1 cellular context compared by ENCODE assay signal in genomic region chr1:28581531-28582247, GRCh38.
TF ChIP-seq lines count a peak whose summit lies in the region.

No MANE protein-coding gene starts in this region.

TF ChIP-seq in HEK293, 187 proteins besides CTCF, POLR2A, EP300 and RAD21 (continued from another document and continues in another):
- TF ChIP-seq ZNF362 (tag by site-specific recombination; IDR thresholded peaks at IDR 0.05) (no peak), KLF8 (tag by site-specific recombination; IDR thresholded peaks at IDR 0.05) (peak; percentile 99), TSHZ1 (tag by site-specific recombination; IDR thresholded peaks at IDR 0.05; ENCODE audit: borderline replicate concordance) (peak; percentile 36; the same call in 1 of the 2 replicates), ZNF341 (tag by site-specific recombination; IDR thresholded peaks at IDR 0.05; ENCODE audit: low read depth) (peak; percentile 41), PRDM1 (tag by site-specific recombination; IDR thresholded peaks at IDR 0.05) (0 out of 2 replicates have a peak, but pooled peaks have one; percentile 36), SP2 (tag by site-specific recombination; IDR thresholded peaks at IDR 0.05) (peak; percentile 50), ZBTB26 (tag by site-specific recombination; optimal IDR thresholded peaks at IDR 0.05) (peak; percentile 99), SP7 (tag by site-specific recombination; IDR thresholded peaks at IDR 0.05) (peak; percentile 92), ZNF555 (tag by site-specific recombination; conservative IDR thresholded peaks at IDR 0.05) (no peak), ZSCAN5A (tag by site-specific recombination; IDR thresholded peaks at IDR 0.05) (0 out of 2 replicates have a peak, but pooled peaks have one; percentile 13), ZNF324 (tag by site-specific recombination; IDR thresholded peaks at IDR 0.05) (peak; percentile 78; the same call in 1 of the 2 replicates), GLIS2 (tag by site-specific recombination; IDR thresholded peaks at IDR 0.05) (peak; percentile 57; the same call in 1 of the 2 replicates), ZNF10 (tag by site-specific recombination; IDR thresholded peaks at IDR 0.05) (peak; percentile 77; the same call in 1 of the 2 replicates), ZNF335 (tag by site-specific recombination; conservative IDR thresholded peaks at IDR 0.05) (peak; percentile 99), ZNF561 (tag by site-specific recombination; IDR thresholded peaks at IDR 0.05; ENCODE audit: borderline replicate concordance) (peak; percentile 92; the same call in 1 of the 2 replicates), ZNF777 (tag by site-specific recombination; IDR thresholded peaks at IDR 0.05; ENCODE audit: borderline replicate concordance) (no peak), GLI2 (tag by site-specific recombination; IDR thresholded peaks at IDR 0.05; ENCODE audit: borderline replicate concordance, low read depth) (no peak), ZNF548 (tag by site-specific recombination; IDR thresholded peaks at IDR 0.05) (no peak), ZNF776 (tag by site-specific recombination; IDR thresholded peaks at IDR 0.05; ENCODE audit: borderline replicate concordance) (no peak), ZBTB21 (tag by site-specific recombination; IDR thresholded peaks at IDR 0.05) (peak; percentile 7), ZNF266 (tag by site-specific recombination; IDR thresholded peaks at IDR 0.05; ENCODE audit: low read depth) (no peak), ZNF148 (tag by site-specific recombination; IDR thresholded peaks at IDR 0.05; ENCODE audit: borderline replicate concordance) (peak; percentile 88), ZNF837 (tag by site-specific recombination; IDR thresholded peaks at IDR 0.05) (no peak), ZFP69B (tag by site-specific recombination; IDR thresholded peaks at IDR 0.05) (0 out of 2 replicates have a peak, but pooled peaks have one; percentile 58), ZBTB20 (tag by site-specific recombination; IDR thresholded peaks at IDR 0.05) (peak; percentile 91; the same call in 1 of the 2 replicates), ZNF112 (tag by site-specific recombination; IDR thresholded peaks at IDR 0.05) (no peak), ZNF785 (tag by site-specific recombination; IDR thresholded peaks at IDR 0.05) (peak; percentile 57; the same call in 1 of the 2 replicates), INSM2 (tag by site-specific recombination; IDR thresholded peaks at IDR 0.05) (peak; percentile 72), GLIS1 (tag by site-specific recombination; IDR thresholded peaks at IDR 0.05) (peak; percentile 70), ZNF580 (tag by site-specific recombination; IDR thresholded peaks at IDR 0.05) (0 out of 2 replicates have a peak, but pooled peaks have one; percentile 56), ZBTB8A (tag by site-specific recombination; IDR thresholded peaks at IDR 0.05) (peak; percentile 100), TCF7L2 (IDR thresholded peaks at IDR 0.05; ENCODE audit: borderline replicate concordance, low read depth, low read length) (no peak), YY2 (tag by site-specific recombination; IDR thresholded peaks at IDR 0.05) (peak; percentile 78), ZNF639 (tag by site-specific recombination; IDR thresholded peaks at IDR 0.05) (peak; percentile 86), ZNF292 (tag by site-specific recombination; IDR thresholded peaks at IDR 0.05; ENCODE audit: borderline replicate concordance, low read depth) (no peak), ZNF146 (tag by site-specific recombination; IDR thresholded peaks at IDR 0.05) (peak; percentile 63), ZNF768 (tag by site-specific recombination; IDR thresholded peaks at IDR 0.05) (no peak; the same call in 1 of the 2 replicates), ZSCAN23 (tag by site-specific recombination; IDR thresholded peaks at IDR 0.05) (peak; percentile 84; the same call in 1 of the 2 replicates), ZNF121 (tag by site-specific recombination; IDR thresholded peaks at IDR 0.05) (peak; percentile 44; the same call in 1 of the 2 replicates), PRDM2 (tag by site-specific recombination; IDR thresholded peaks at IDR 0.05; ENCODE audit: borderline replicate concordance) (no peak; the same call in 1 of the 2 replicates), ZNF664 (tag by site-specific recombination; IDR thresholded peaks at IDR 0.05) (no peak), HOXD13 (CRISPR knock-in tag; IDR thresholded peaks at IDR 0.05; ENCODE audit: borderline replicate concordance) (no peak), OVOL3 (tag by site-specific recombination; IDR thresholded peaks at IDR 0.05) (peak; percentile 40; the same call in 1 of the 2 replicates), ZNF114 (tag by site-specific recombination; IDR thresholded peaks at IDR 0.05) (no peak)
